Comparison of ENCODE assay signal across 29 cellular contexts in the genomic region with DNA sequence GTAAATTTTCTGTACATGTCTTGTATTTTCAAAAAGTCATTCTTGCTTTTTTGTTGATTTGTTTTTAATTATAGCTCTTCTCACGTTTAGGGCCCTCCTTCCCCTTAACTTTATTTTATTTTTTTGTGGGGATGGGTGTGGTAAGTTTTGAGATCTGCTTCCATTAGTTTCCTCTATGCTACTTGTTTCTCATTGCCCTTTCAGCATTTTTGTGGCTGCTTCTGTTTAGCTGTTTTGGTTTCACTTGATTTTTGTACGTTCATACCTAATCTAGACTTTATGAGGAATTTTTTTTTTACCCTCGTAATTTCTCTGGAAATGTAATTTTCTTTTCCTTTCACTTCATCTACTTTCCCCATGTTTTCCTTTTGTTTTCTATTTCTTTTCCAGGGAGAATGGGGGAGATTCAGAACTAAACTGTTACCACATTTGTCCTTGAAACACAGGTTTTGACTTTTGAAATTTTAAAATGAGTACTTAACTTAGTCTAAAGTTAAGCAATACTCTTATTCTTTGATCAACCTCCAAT.
"Had no signal": no experiment of that assay in that cellular context is flagged by ENCODE, and none has a peak within 500 bp of the region (broad histone marks: within the 10 kb centered on the region; RNA-seq: fewer than 3 reads in every experiment).

No MANE protein-coding gene starts in this region.

- H3K4me3 ChIP-seq: colonic mucosa, heart right ventricle, left lung, mucosa of descending colon, psoas muscle, sigmoid colon, thoracic aorta, tibial nerve, upper lobe of left lung had no signal

- H3K27ac ChIP-seq: colonic mucosa, epithelial cell of prostate, heart right ventricle, left lung, psoas muscle, sigmoid colon, thoracic aorta, tibial nerve, upper lobe of left lung had no signal

- DNase-seq: colonic mucosa; effector CD8-positive, alpha-beta T cell; endodermal cell; foreskin melanocyte; glutamatergic neuron; heart right ventricle; hippocampal formation; left cardiac atrium; left lung; mesenchymal stem cell; mucosa of descending colon; naive B cell; nucleus accumbens; psoas muscle; right cardiac atrium; sigmoid colon; stimulated activated CD4-positive, alpha-beta T cell treated with anti-CD3 and anti-CD28 coated beads, Interleukin-4, amount 100 ng/mL, for 4 hours; stimulated activated naive CD8-positive, alpha-beta T cell treated with anti-CD3 and anti-CD28 coated beads, Interleukin-15, Interleukin-2, amounts not matched to agents 100 U/mL and 50 U/mL, for 24 hours; substantia nigra; upper lobe of left lung had no signal

- H3K4me1 ChIP-seq: colonic mucosa, heart right ventricle, left lung, psoas muscle, sigmoid colon, tibial nerve, upper lobe of left lung had no signal

- H3K36me3 Mint-ChIP-seq: mesothelial cell of epicardium; naive B cell; stimulated activated memory B cell treated with anti-CD40 and anti-IgM and Interleukin-4, amounts not matched to agents 10 μg/mL and 1 μg/mL and 100 μg/mL, for 72 hours had no signal

- ATAC-seq: esophagus mucosa; heart right ventricle; left cardiac atrium; left lung; mucosa of descending colon; psoas muscle; right cardiac atrium; stimulated activated memory B cell treated with anti-CD40 and anti-IgM and Interleukin-4, amounts not matched to agents 10 μg/mL and 1 μg/mL and 100 μg/mL, for 72 hours; stimulated activated naive CD8-positive, alpha-beta T cell treated with anti-CD3 and anti-CD28 coated beads, Interleukin-15, Interleukin-2, amounts not matched to agents 100 U/mL and 50 U/mL, for 24 hours had no signal

- H3K4me1 Mint-ChIP-seq: endodermal cell; mesothelial cell of epicardium; naive B cell; nephron; stimulated activated memory B cell treated with anti-CD40 and anti-IgM and Interleukin-4, amounts not matched to agents 10 μg/mL and 1 μg/mL and 100 μg/mL, for 72 hours had no signal

- H3K36me3 ChIP-seq: colonic mucosa, heart right ventricle, left lung, sigmoid colon, thoracic aorta, tibial nerve, upper lobe of left lung had no signal

- H3K27ac Mint-ChIP-seq: dendritic cell treated with granulocyte-macrophage colony-stimulating factor and Interleukin-4, amounts not matched to agents 40 ng/mL and 50 ng/mL, for 4 days; endodermal cell; mesothelial cell of epicardium; nephron; stimulated activated memory B cell treated with anti-CD40 and anti-IgM and Interleukin-4, amounts not matched to agents 10 μg/mL and 1 μg/mL and 100 μg/mL, for 72 hours had no signal

- H3K9me3 Mint-ChIP-seq: dendritic cell treated with granulocyte-macrophage colony-stimulating factor and Interleukin-4, amounts not matched to agents 40 ng/mL and 50 ng/mL, for 4 days; endodermal cell; naive B cell; nephron; stimulated activated memory B cell treated with anti-CD40 and anti-IgM and Interleukin-4, amounts not matched to agents 10 μg/mL and 1 μg/mL and 100 μg/mL, for 72 hours had no signal

- FAIRE-seq: urothelium cell line had no signal

- H3K4me3 Mint-ChIP-seq: dendritic cell treated with granulocyte-macrophage colony-stimulating factor and Interleukin-4, amounts not matched to agents 40 ng/mL and 50 ng/mL, for 4 days; endodermal cell; mesothelial cell of epicardium; naive B cell; nephron; stimulated activated memory B cell treated with anti-CD40 and anti-IgM and Interleukin-4, amounts not matched to agents 10 μg/mL and 1 μg/mL and 100 μg/mL, for 72 hours had no signal

- H3K27me3 Mint-ChIP-seq: stimulated activated memory B cell treated with anti-CD40 and anti-IgM and Interleukin-4, amounts not matched to agents 10 μg/mL and 1 μg/mL and 100 μg/mL, for 72 hours had no signal

- H3K27me3 ChIP-seq: colonic mucosa, heart right ventricle, left lung, sigmoid colon, tibial nerve, upper lobe of left lung had no signal
